In the genomic region with DNA sequence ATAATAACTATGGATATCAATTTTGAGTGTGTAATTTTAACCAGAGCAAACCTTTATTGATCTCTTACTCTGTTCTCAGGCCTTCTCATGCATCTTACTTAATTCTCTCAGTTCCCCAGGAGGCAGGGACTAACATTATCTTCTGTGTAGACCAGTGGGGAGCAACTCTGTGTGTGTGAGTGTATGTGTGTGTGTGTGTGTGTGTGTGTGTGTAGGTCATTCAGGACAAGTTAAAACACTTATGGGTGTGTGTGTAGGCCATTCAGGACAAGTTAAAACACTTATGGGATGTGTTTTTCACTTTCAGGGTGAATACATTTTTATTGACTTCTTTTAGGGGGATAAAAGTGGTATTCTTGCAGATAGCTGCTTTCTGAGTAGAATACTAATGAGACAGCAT, we compare ENCODE assay signal across 17 cellular contexts.
DNase-seq lines count a peak whose midpoint lies in the region; ATAC-seq and TF ChIP-seq lines count a peak whose summit lies in the region.
"Had no signal": no experiment of that assay in that cellular context is flagged by ENCODE, and none has a peak within 500 bp of the region (broad histone marks: within the 10 kb centered on the region; RNA-seq: fewer than 3 reads in every experiment).

No MANE protein-coding gene starts in this region.

- no peak overlapping the region for H2BK15ac ChIP-seq in mesenchymal stem cell (ENCODE audit: low read depth, poor library complexity, severe bottlenecking)

- H3K27me3 ChIP-seq in ACC112 (ENCODE audit: insufficient read depth, low read length) = no peaks in the 10 kb centered on the region
- no peaks in the 10 kb centered on the region for H3K27me3 ChIP-seq in SJCRH30
- no peaks in the 10 kb centered on the region for H3K27me3 ChIP-seq in mesenchymal stem cell (ENCODE audit: control insufficient read depth in 1 of 2, insufficient read depth in 1 of 2, low read length in 2 of 2)
- H3K27me3 ChIP-seq in effector memory CD4-positive, alpha-beta T cell (replicated peaks; ENCODE audit: control insufficient read depth, insufficient read depth, low read length, poor library complexity, severe bottlenecking) = no peaks in the 10 kb centered on the region
- H3K27me3 ChIP-seq: MG63, Peyer's patch had no signal

- H2AFZ ChIP-seq in ACC112 (ENCODE audit: low read length, unreplicated experiment) = peak overlapping the region; percentile 28
- no peak overlapping the region for H2AFZ ChIP-seq in mesenchymal stem cell (ENCODE audit: low read depth, low read length)

- peak overlapping the region; percentile 95 for H2AK5ac ChIP-seq in mesenchymal stem cell (ENCODE audit: low read length, severe bottlenecking)

- H2BK120ac ChIP-seq in mesenchymal stem cell (ENCODE audit: low read depth, low read length) = no peak overlapping the region

- no peak overlapping the region for H3K23ac ChIP-seq in mesenchymal stem cell (ENCODE audit: low read length in 2 of 2)

- H3K9ac ChIP-seq in mesenchymal stem cell (ENCODE audit: low read length) = peak overlapping the region; percentile 81

- H3K14ac ChIP-seq in mesenchymal stem cell (ENCODE audit: low read length in 2 of 2) = no peak overlapping the region

- H3K4me3 ChIP-seq in ACC112 (ENCODE audit: low read depth, low read length) (peak overlapping the region; percentile 47), SJCRH30 (no peak overlapping the region), choroid plexus epithelial cell (ENCODE audit: low read depth, low read length) (no peak overlapping the region), mesenchymal stem cell (ENCODE audit: insufficient read depth in 1 of 2, low read depth in 1 of 2, low read length in 2 of 2) (no peak overlapping the region)
- H3K4me3 ChIP-seq in effector memory CD4-positive, alpha-beta T cell (ENCODE audit: insufficient read depth, low read depth, low read length, poor library complexity, severe bottlenecking) = no peak overlapping the region
- H3K4me3 ChIP-seq: GM12878, HAP-1, K562, MG63, Peyer's patch had no signal

- H3K79me2 ChIP-seq in ACC112 (ENCODE audit: control insufficient read depth, insufficient read depth, low read length, unreplicated experiment) = peaks cover 45% of the 10 kb centered on the region

- 0 out of 2 replicates have a peak, but pooled peaks cover 3% of the 10 kb centered on the region for H3K9me3 ChIP-seq in SJCRH30 (replicated peaks)
- no peaks in the 10 kb centered on the region for H3K9me3 ChIP-seq in mesenchymal stem cell (ENCODE audit: control insufficient read depth, low read length)
- H3K9me3 ChIP-seq in effector memory CD4-positive, alpha-beta T cell (ENCODE audit: control insufficient read depth, low read length) = no peaks in the 10 kb centered on the region
- H3K9me3 ChIP-seq: Caco-2, HAP-1, MG63, Peyer's patch had no signal

- no peak overlapping the region for H4K91ac ChIP-seq in mesenchymal stem cell (ENCODE audit: low read length)

- no peak overlapping the region for H3K4me2 ChIP-seq in mesenchymal stem cell (ENCODE audit: low read length, poor library complexity, severe bottlenecking)

- H3K27ac ChIP-seq in ACC112 (ENCODE audit: low read depth, low read length) (peak overlapping the region; percentile 99), SJCRH30 (peak overlapping the region; percentile 43), mesenchymal stem cell (ENCODE audit: low read length, poor library complexity, severe bottlenecking) (peak overlapping the region; percentile 74)
- H3K27ac ChIP-seq in effector memory CD4-positive, alpha-beta T cell (ENCODE audit: insufficient read depth, low read length, poor library complexity, severe bottlenecking) = no peak overlapping the region
- H3K27ac ChIP-seq: HL-60, Peyer's patch had no signal

- H4K8ac ChIP-seq in mesenchymal stem cell (ENCODE audit: low read length) = peak overlapping the region; percentile 59

- H2BK5ac ChIP-seq in mesenchymal stem cell (ENCODE audit: low read depth, low read length, poor library complexity, severe bottlenecking) = no peak overlapping the region

- H3K36me3 ChIP-seq in ACC112 (ENCODE audit: insufficient read depth, low read length) (no peaks in the 10 kb centered on the region), SJCRH30 (no peaks in the 10 kb centered on the region), mesenchymal stem cell (ENCODE audit: control insufficient read depth in 1 of 2, insufficient read depth in 2 of 2, low read depth in 1 of 2, low read length in 2 of 2) (peaks cover 4 to 12% of the 10 kb centered on the region in 2 experiments)
- no peaks in the 10 kb centered on the region for H3K36me3 ChIP-seq in effector memory CD4-positive, alpha-beta T cell (ENCODE audit: control insufficient read depth, insufficient read depth, low read length)
- H3K36me3 ChIP-seq: HAP-1, MG63, Peyer's patch had no signal

- H3K18ac ChIP-seq in mesenchymal stem cell (ENCODE audit: low read depth in 1 of 2, low read length in 2 of 2) = peak overlapping the region; percentile 61 to 81

- H3K4ac ChIP-seq in mesenchymal stem cell (ENCODE audit: low read depth in 1 of 2, low read length in 2 of 2) = no peak overlapping the region

- peaks cover 24% of the 10 kb centered on the region for H3K79me1 ChIP-seq in mesenchymal stem cell (replicated peaks; ENCODE audit: low read length, poor library complexity, severe bottlenecking)

- peaks cover 60% of the 10 kb centered on the region for H3K4me1 ChIP-seq in ACC112 (ENCODE audit: control insufficient read depth, insufficient read depth, low read length, unreplicated experiment)
- peaks cover 17% of the 10 kb centered on the region for H3K4me1 ChIP-seq in SJCRH30
- H3K4me1 ChIP-seq in mesenchymal stem cell (ENCODE audit: control insufficient read depth, insufficient read depth, low read depth, low read length) = peaks cover 36% of the 10 kb centered on the region
- no peaks in the 10 kb centered on the region for H3K4me1 ChIP-seq in effector memory CD4-positive, alpha-beta T cell (ENCODE audit: control insufficient read depth, insufficient read depth, low read length, poor library complexity, severe bottlenecking)
- H3K4me1 ChIP-seq: Peyer's patch had no signal

- DNase-seq in SJCRH30 (no peak), choroid plexus epithelial cell (ENCODE audit: low read depth) (peak; percentile 52), mesenchymal stem cell (no peak), occipital lobe (lab: John Stamatoyannopoulos, UW) (no peak), iPS-NIHi7 (ENCODE audit: extremely low spot score) (no peak)
- no peak for DNase-seq in effector memory CD4-positive, alpha-beta T cell
- DNase-seq: Caco-2, DMS53, NCI-H1930, Peyer's patch had no signal

- H2BK12ac ChIP-seq in mesenchymal stem cell (ENCODE audit: low read length in 2 of 2) = peak overlapping the region in 1 of 2 experiments; percentile 93

- TF ChIP-seq CTCF in choroid plexus epithelial cell (conservative IDR thresholded peaks at IDR 0.05; ENCODE audit: low read depth, low read length) = no peak

- no peak for ATAC-seq in HG02642 (IDR thresholded peaks at IDR 0.05; ENCODE audit: poor library complexity, unreplicated experiment)
- ATAC-seq: GM12878, K562 had no signal
